11 cellular contexts compared by ENCODE assay signal in genomic region chrX:68640661-68641060, GRCh38.
"Had no signal": no experiment of that assay in that cellular context is flagged by ENCODE, and none has a peak within 500 bp of the region (broad histone marks: within the 10 kb centered on the region; RNA-seq: fewer than 3 reads in every experiment).

No MANE protein-coding gene starts in this region.

- ATAC-seq: GM23338, HCT116 had no signal

- H3K9me3 Mint-ChIP-seq: GM23338, HFFc6 had no signal

- H3K9ac ChIP-seq: GM23248 had no signal

- FAIRE-seq: H1, H54 had no signal

- H3K4me1 ChIP-seq: HAP-1 had no signal

- DNase-seq: GM23248, GOT3, H7, H9, HCEC 1CT, HFFc6 had no signal

- H3K4me2 ChIP-seq: GM23338 had no signal

- H3K9me3 ChIP-seq: HAP-1 had no signal

- H3K27ac ChIP-seq: GM23248 had no signal

- H3K4me1 Mint-ChIP-seq: GM23338, H9 had no signal

- H2AFZ ChIP-seq: GM23248, GM23338 had no signal

- H3K27ac Mint-ChIP-seq: GM23338, H9, HFFc6 had no signal

- H3K4me3 ChIP-seq: GM23248, GM23338, HAP-1 had no signal

- H3K36me3 ChIP-seq: HAP-1 had no signal

- H3K4me3 Mint-ChIP-seq: GM23338, H9, HFFc6 had no signal
